Comparison of ENCODE assay signal across 1 cellular context in the genomic region with DNA sequence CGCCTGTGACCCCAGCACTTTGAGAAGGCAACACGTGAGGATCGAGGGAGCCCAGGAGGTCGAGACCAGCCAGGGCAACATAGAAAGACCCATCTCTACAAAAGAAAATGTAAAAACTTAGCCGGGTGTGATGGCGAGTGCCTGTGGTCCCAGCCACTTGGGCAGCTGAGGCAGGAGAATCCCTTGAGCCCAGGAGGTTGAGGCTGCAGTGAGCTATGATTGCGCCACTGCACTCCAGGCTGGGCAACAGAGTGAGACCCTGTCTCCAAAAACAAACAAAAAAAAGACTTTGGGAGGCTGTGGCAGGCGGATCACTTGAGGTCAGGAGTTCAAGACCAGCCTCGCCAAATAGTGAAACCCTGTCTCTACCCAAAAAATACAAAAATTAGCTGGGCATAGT.
A peak's percentile ranks its signal among the peaks of the same experiment; 100 is the strongest.
TF ChIP-seq lines count a peak whose summit lies in the region.

No MANE protein-coding gene starts in this region.

TF ChIP-seq in HepG2, 621 proteins besides CTCF, POLR2A, EP300 and RAD21:
- TF ChIP-seq, protein P1, sequence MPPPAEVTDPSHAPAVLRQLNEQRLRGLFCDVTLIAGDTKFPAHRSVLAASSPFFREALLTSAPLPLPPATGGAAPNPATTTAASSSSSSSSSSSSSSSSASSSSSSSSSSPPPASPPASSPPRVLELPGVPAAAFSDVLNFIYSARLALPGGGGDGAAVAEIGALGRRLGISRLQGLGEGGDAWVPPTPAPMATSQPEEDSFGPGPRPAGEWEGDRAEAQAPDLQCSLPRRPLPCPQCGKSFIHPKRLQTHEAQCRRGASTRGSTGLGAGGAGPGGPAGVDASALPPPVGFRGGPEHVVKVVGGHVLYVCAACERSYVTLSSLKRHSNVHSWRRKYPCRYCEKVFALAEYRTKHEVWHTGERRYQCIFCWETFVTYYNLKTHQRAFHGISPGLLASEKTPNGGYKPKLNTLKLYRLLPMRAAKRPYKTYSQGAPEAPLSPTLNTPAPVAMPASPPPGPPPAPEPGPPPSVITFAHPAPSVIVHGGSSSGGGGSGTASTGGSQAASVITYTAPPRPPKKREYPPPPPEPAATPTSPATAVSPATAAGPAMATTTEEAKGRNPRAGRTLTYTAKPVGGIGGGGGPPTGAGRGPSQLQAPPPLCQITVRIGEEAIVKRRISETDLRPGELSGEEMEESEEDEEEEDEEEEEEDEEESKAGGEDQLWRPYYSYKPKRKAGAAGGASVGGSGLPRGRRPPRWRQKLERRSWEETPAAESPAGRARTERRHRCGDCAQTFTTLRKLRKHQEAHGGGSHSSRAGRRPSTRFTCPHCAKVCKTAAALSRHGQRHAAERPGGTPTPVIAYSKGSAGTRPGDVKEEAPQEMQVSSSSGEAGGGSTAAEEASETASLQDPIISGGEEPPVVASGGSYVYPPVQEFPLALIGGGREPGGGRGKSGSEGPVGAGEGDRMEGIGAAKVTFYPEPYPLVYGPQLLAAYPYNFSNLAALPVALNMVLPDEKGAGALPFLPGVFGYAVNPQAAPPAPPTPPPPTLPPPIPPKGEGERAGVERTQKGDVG (CRISPR knock-in tag; IDR thresholded peaks at IDR 0.05; ENCODE audit: borderline replicate concordance): peak; percentile 16; the same call in 1 of the 2 replicates
- TF ChIP-seq CEBPG (CRISPR knock-in tag; IDR thresholded peaks at IDR 0.05): peak; percentile 53
- TF ChIP-seq ZFP90 (CRISPR knock-in tag; IDR thresholded peaks at IDR 0.05; ENCODE audit: borderline replicate concordance): peak; percentile 98
- TF ChIP-seq ZMYM3 (CRISPR knock-in tag; IDR thresholded peaks at IDR 0.05): 0 out of 2 replicates have a peak, but pooled peaks have one; percentile 56
- TF ChIP-seq, protein P2, sequence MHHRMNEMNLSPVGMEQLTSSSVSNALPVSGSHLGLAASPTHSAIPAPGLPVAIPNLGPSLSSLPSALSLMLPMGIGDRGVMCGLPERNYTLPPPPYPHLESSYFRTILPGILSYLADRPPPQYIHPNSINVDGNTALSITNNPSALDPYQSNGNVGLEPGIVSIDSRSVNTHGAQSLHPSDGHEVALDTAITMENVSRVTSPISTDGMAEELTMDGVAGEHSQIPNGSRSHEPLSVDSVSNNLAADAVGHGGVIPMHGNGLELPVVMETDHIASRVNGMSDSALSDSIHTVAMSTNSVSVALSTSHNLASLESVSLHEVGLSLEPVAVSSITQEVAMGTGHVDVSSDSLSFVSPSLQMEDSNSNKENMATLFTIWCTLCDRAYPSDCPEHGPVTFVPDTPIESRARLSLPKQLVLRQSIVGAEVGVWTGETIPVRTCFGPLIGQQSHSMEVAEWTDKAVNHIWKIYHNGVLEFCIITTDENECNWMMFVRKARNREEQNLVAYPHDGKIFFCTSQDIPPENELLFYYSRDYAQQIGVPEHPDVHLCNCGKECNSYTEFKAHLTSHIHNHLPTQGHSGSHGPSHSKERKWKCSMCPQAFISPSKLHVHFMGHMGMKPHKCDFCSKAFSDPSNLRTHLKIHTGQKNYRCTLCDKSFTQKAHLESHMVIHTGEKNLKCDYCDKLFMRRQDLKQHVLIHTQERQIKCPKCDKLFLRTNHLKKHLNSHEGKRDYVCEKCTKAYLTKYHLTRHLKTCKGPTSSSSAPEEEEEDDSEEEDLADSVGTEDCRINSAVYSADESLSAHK (CRISPR knock-in tag; IDR thresholded peaks at IDR 0.05; ENCODE audit: borderline replicate concordance): 0 out of 2 replicates have a peak, but pooled peaks have one; percentile 40
- TF ChIP-seq, protein P3, sequence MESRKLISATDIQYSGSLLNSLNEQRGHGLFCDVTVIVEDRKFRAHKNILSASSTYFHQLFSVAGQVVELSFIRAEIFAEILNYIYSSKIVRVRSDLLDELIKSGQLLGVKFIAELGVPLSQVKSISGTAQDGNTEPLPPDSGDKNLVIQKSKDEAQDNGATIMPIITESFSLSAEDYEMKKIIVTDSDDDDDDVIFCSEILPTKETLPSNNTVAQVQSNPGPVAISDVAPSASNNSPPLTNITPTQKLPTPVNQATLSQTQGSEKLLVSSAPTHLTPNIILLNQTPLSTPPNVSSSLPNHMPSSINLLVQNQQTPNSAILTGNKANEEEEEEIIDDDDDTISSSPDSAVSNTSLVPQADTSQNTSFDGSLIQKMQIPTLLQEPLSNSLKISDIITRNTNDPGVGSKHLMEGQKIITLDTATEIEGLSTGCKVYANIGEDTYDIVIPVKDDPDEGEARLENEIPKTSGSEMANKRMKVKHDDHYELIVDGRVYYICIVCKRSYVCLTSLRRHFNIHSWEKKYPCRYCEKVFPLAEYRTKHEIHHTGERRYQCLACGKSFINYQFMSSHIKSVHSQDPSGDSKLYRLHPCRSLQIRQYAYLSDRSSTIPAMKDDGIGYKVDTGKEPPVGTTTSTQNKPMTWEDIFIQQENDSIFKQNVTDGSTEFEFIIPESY (CRISPR knock-in tag; IDR thresholded peaks at IDR 0.05): peak; percentile 75
- 0 out of 2 replicates have a peak, but pooled peaks have one; percentile 4 for TF ChIP-seq CEBPB (IDR thresholded peaks at IDR 0.05; ENCODE audit: borderline replicate concordance, low read depth, low read length)
- TF ChIP-seq ZNF121 (CRISPR knock-in tag; IDR thresholded peaks at IDR 0.05): peak; percentile 98
- 0 out of 2 replicates have a peak, but pooled peaks have one; percentile 24 for TF ChIP-seq RCOR2 (CRISPR knock-in tag; IDR thresholded peaks at IDR 0.05)
TF ChIP-seq in HepG2: peak in this region for 9; not testable (repeated sequence) for 612.
